Comparison of ENCODE assay signal across 8 cellular contexts in the genomic region with DNA sequence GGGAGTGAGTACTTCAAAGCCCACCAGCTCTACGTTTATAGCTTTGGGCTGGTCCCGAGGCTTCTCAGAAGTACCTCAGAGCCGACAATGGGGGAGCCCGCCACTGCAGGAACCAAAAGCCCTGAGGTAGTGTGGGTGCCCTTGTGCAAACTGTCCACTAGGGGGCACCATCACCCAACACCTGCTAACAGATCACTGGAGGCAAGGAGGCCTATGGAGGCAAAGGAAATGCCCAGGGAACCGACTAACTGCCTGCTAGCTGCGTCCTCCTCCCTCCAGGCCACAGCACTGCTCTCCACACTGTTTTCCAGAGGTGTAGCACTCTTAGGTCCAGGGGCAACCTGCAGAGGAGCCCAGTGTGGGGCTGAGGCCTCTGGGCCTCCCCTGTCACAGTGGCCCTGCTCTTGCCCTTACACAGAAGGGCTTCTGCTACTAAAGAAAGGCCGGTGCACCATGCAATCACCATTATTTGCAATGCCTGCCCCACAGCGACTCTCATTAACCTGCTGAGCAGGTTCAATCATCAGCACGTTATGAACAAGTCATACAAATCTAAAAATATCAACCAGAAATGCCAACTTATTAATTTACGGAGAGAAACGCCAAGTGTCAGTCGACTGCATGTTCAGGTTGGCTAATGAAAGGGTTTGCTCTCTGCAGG.
A peak's percentile ranks its signal among the peaks of the same experiment; 100 is the strongest.
DNase-seq lines count a peak whose midpoint lies in the region; ATAC-seq and TF ChIP-seq lines count a peak whose summit lies in the region.

No MANE protein-coding gene starts in this region.

- 19 to 30% methylated on average over 10 to 11 of the region's 12 CpGs for WGBS in lower leg skin, 2 donors

- H3K27ac ChIP-seq in BLaER1 treated with 17β-estradiol and CSF1 and Interleukin-3, amounts not matched to agents 10 nM and 100 nM = peak overlapping the region in 8 of 11 experiments; percentile 22 to 50 (median 40); a peak in 13 of 22 replicates
- no peak overlapping the region for H3K27ac ChIP-seq in colonic mucosa

- intact Hi-C loops in colonic mucosa (cut with DNase I) = no loop called here
- intact Hi-C loops in lower leg skin (cut with DNase I; ENCODE audit: low total_unique reads) = no loop called here

- no peak overlapping the region; a peak in 1 of 20 replicates for H3K4me3 ChIP-seq in BLaER1 treated with 17β-estradiol and CSF1 and Interleukin-3, amounts not matched to agents 10 nM and 100 nM
- peak overlapping the region; percentile 1 for H3K4me3 ChIP-seq in colonic mucosa
- H3K4me3 ChIP-seq in lower leg skin (ENCODE audit: low read depth, poor library complexity, severe bottlenecking) = no peak overlapping the region

- no peaks in the 10 kb centered on the region for H3K27me3 ChIP-seq in BLaER1 treated with 17β-estradiol and CSF1 and Interleukin-3, amounts not matched to agents 10 nM and 100 nM
- no peaks in the 10 kb centered on the region for H3K27me3 ChIP-seq in colonic mucosa

- TF ChIP-seq CTCF in colonic mucosa (IDR thresholded peaks at IDR 0.05) = peak; percentile 93
- TF ChIP-seq CTCF in lower leg skin (IDR thresholded peaks at IDR 0.05) = peak in 1 of 3 donors; percentile 72

- H3K9ac ChIP-seq in BLaER1 treated with 17β-estradiol and CSF1 and Interleukin-3, amounts not matched to agents 10 nM and 100 nM = peak overlapping the region in 8 of 11 experiments; percentile 6 to 63 (median 28); a peak in 10 of 22 replicates
- H3K9ac ChIP-seq in colonic mucosa (ENCODE audit: low read depth in 2 of 2, low read length in 2 of 2) = no peak overlapping the region

- no peak for TF ChIP-seq POLR2A in lower leg skin (IDR thresholded peaks at IDR 0.05)

- peaks cover 25 to 56% (median 35%) of the 10 kb centered on the region in 10 experiments for H3K4me1 ChIP-seq in BLaER1 treated with 17β-estradiol and CSF1 and Interleukin-3, amounts not matched to agents 10 nM and 100 nM
- peaks cover 4% of the 10 kb centered on the region for H3K4me1 ChIP-seq in colonic mucosa

- peaks cover 0 to 2% (median 0%) of the 10 kb centered on the region in 11 experiments; a peak in 1 of 22 replicates for H3K9me3 ChIP-seq in BLaER1 treated with 17β-estradiol and CSF1 and Interleukin-3, amounts not matched to agents 10 nM and 100 nM (replicated peaks in 1 of 11)
- H3K9me3 ChIP-seq in colonic mucosa = no peaks in the 10 kb centered on the region

- ATAC-seq in HG03354 (IDR thresholded peaks at IDR 0.05; ENCODE audit: poor library complexity, severe bottlenecking, unreplicated experiment) = peak; percentile 96

- peak overlapping the region; percentile 76 to 91 (median 81) for H3K4me2 ChIP-seq in BLaER1 treated with 17β-estradiol and CSF1 and Interleukin-3, amounts not matched to agents 10 nM and 100 nM

- H3K36me3 ChIP-seq in BLaER1 treated with 17β-estradiol and CSF1 and Interleukin-3, amounts not matched to agents 10 nM and 100 nM = 0 out of 22 replicates have a peak, but pooled peaks cover 0 to 5% (median 0%) of the 10 kb centered on the region in 11 experiments
- H3K36me3 ChIP-seq in colonic mucosa = no peaks in the 10 kb centered on the region

- DNase-seq in GM19240 (ENCODE audit: insufficient read length, low spot score) (peak; percentile 85), NCI-H460 (ENCODE audit: extremely low read depth, low read depth) (peak; percentile 75), colonic mucosa (peak; percentile 78), lower leg skin (ENCODE audit: low spot score in 2 of 2) (peak; percentile 58 to 93)
- DNase-seq in activated CD4-positive, alpha-beta T cell treated with anti-CD3 and anti-CD28 coated beads for 24 hours (ENCODE audit: low read depth in 2 of 2) = peak; percentile 60 to 67
- peak; percentile 40 to 45 (median 41) for DNase-seq in stimulated activated CD4-positive, alpha-beta T cell treated with anti-CD3 and anti-CD28 coated beads, TNF-alpha, amount 100 ng/mL, for 4 hours (ENCODE audit: low read depth in 3 of 3)

- peaks cover 0 to 5% (median 0%) of the 10 kb centered on the region in 11 experiments; a peak in 2 of 22 replicates for H4K20me1 ChIP-seq in BLaER1 treated with 17β-estradiol and CSF1 and Interleukin-3, amounts not matched to agents 10 nM and 100 nM

Comparison
In these comparisons a context has a peak if more than half of its experiments do, and no peak if none do; other contexts are left out.
1. H3K9ac ChIP-seq: peak in BLaER1 treated with 17β-estradiol and CSF1 and Interleukin-3, amounts not matched to agents 10 nM and 100 nM (8 of 11); none in colonic mucosa (0 of 2).
2. Peak in every context shown above with its lines, with median percentiles within 50 percentile points of each other: DNase-seq.